ENCODE assay signal across 8 cellular contexts in genomic region chr4:76993787-76994641, GRCh38. TPM values are rescaled to one million over a fixed set of nuclear protein-coding genes. Genes with fewer than 3 reads are reported as not detected.
DNase-seq lines count a peak whose midpoint lies in the region; ATAC-seq and TF ChIP-seq lines count a peak whose summit lies in the region.

No MANE protein-coding gene starts in this region.

- peak; percentile 85 for ATAC-seq in GM18505 (IDR thresholded peaks at IDR 0.05; ENCODE audit: unreplicated experiment)
- peak; percentile 77 for ATAC-seq in HG02759 (IDR thresholded peaks at IDR 0.05; ENCODE audit: unreplicated experiment)

- TF ChIP-seq CTCF in Caco-2 (IDR thresholded peaks at IDR 0.05; ENCODE audit: insufficient read depth in 1 of 2, low read depth in 1 of 2, low read length in 1 of 2, severe bottlenecking in 1 of 2, unreplicated experiment in 1 of 2), result no peak

- POLR2A ChIA-PET in Caco-2 (lab: Charles Lee), result no interaction called here

- no TSS peak for BruUV-seq in Caco-2 (replicated peaks; lab: Mats Ljungman, UMichigan)

- H3K36me3 ChIP-seq in Caco-2 (ENCODE audit: control insufficient read depth, insufficient read depth, low read length), result no peaks in the 10 kb centered on the region; the same call in 1 of the 2 replicates

- peaks cover 72% of the 10 kb centered on the region for H3K27me3 Mint-ChIP-seq in activated T-helper 2 cell treated with anti-CD3 and anti-CD28 coated beads, Interferon-gamma antibody, Interleukin-2, Interleukin-4, amounts not matched to agents 10 μg/mL and 5 μg/mL and 100 μg/mL, durations not matched to agents 14 hours and 24 hours and 36 hours (ENCODE audit: low read depth)
- H3K27me3 Mint-ChIP-seq in Caco-2 (ENCODE audit: insufficient read depth, unreplicated experiment), result no peaks in the 10 kb centered on the region

- no peaks in the 10 kb centered on the region for H3K27me3 ChIP-seq in Caco-2 (replicated peaks; ENCODE audit: control insufficient read depth, insufficient read depth, low read length)

- CTCF ChIA-PET in Caco-2 (lab: Charles Lee), result no interaction called here

- DNase-seq in NCI-H2171 treated with DMSO at 0.1 percent for 48 hours (lab: John Stamatoyannopoulos, UW) (peak; percentile 81), cortex of kidney (lab: John Stamatoyannopoulos, UW) (no peak), Caco-2 (no peak), NCI-H2081 (lab: John Stamatoyannopoulos, UW) (no peak)
- DNase-seq in activated T-helper 2 cell treated with anti-CD3 and anti-CD28 coated beads, Interferon-gamma antibody, Interleukin-2, Interleukin-4, amounts not matched to agents 10 μg/mL and 5 μg/mL and 100 μg/mL, durations not matched to agents 14 hours and 24 hours and 36 hours (ENCODE audit: low spot score), result peak; percentile 34
- DNase-seq in stimulated activated CD4-positive, alpha-beta T cell treated with anti-CD3 and anti-CD28 coated beads, Interleukin-15, amount 100 ng/mL, for 48 hours (ENCODE audit: low read depth in 2 of 2), result peak; percentile 24 to 26

- H3K9me3 ChIP-seq in Caco-2, result no peaks in the 10 kb centered on the region

- H3K4me3 ChIP-seq in Caco-2 (ENCODE audit: low read depth, low read length), result no peak overlapping the region

- no peak for TF ChIP-seq POLR2A in GM18505 (IDR thresholded peaks at IDR 0.05; ENCODE audit: borderline replicate concordance, extremely low read depth, insufficient read depth, insufficient read length)

- H3K36me3 Mint-ChIP-seq in activated T-helper 2 cell treated with anti-CD3 and anti-CD28 coated beads, Interferon-gamma antibody, Interleukin-2, Interleukin-4, amounts not matched to agents 10 μg/mL and 5 μg/mL and 100 μg/mL, durations not matched to agents 14 hours and 24 hours and 36 hours (ENCODE audit: low read depth), result no peaks in the 10 kb centered on the region
- H3K36me3 Mint-ChIP-seq in Caco-2 (ENCODE audit: insufficient read depth, unreplicated experiment), result peaks cover 21% of the 10 kb centered on the region

- peaks cover 40% of the 10 kb centered on the region for H3K4me1 Mint-ChIP-seq in activated T-helper 2 cell treated with anti-CD3 and anti-CD28 coated beads, Interferon-gamma antibody, Interleukin-2, Interleukin-4, amounts not matched to agents 10 μg/mL and 5 μg/mL and 100 μg/mL, durations not matched to agents 14 hours and 24 hours and 36 hours (ENCODE audit: low read depth)
- H3K4me1 Mint-ChIP-seq in Caco-2 (ENCODE audit: low read depth, unreplicated experiment), result no peaks in the 10 kb centered on the region

- no peak overlapping the region for H3K4me3 Mint-ChIP-seq in activated T-helper 2 cell treated with anti-CD3 and anti-CD28 coated beads, Interferon-gamma antibody, Interleukin-2, Interleukin-4, amounts not matched to agents 10 μg/mL and 5 μg/mL and 100 μg/mL, durations not matched to agents 14 hours and 24 hours and 36 hours (ENCODE audit: low read depth)
- H3K4me3 Mint-ChIP-seq in Caco-2 (ENCODE audit: unreplicated experiment), result no peak overlapping the region

- H3K27ac Mint-ChIP-seq in activated T-helper 2 cell treated with anti-CD3 and anti-CD28 coated beads, Interferon-gamma antibody, Interleukin-2, Interleukin-4, amounts not matched to agents 10 μg/mL and 5 μg/mL and 100 μg/mL, durations not matched to agents 14 hours and 24 hours and 36 hours, result no peak overlapping the region
- no peak overlapping the region for H3K27ac Mint-ChIP-seq in Caco-2 (ENCODE audit: unreplicated experiment)

- intact Hi-C loops in activated T-helper 2 cell treated with anti-CD3 and anti-CD28 coated beads, Interferon-gamma antibody, Interleukin-2, Interleukin-4, amounts not matched to agents 10 μg/mL and 5 μg/mL and 100 μg/mL, durations not matched to agents 14 hours and 24 hours and 36 hours (cut with micrococcal nuclease), result no loop called here
- intact Hi-C loops in Caco-2 (cut with micrococcal nuclease; ENCODE audit: unreplicated experiment), result no loop called here

- H3K9me3 Mint-ChIP-seq in activated T-helper 2 cell treated with anti-CD3 and anti-CD28 coated beads, Interferon-gamma antibody, Interleukin-2, Interleukin-4, amounts not matched to agents 10 μg/mL and 5 μg/mL and 100 μg/mL, durations not matched to agents 14 hours and 24 hours and 36 hours, result peaks cover 3% of the 10 kb centered on the region
- no peaks in the 10 kb centered on the region for H3K9me3 Mint-ChIP-seq in Caco-2 (ENCODE audit: unreplicated experiment)

- no peaks in the 10 kb centered on the region for H3K4me1 ChIP-seq in Caco-2

RNA-seq across cellular contexts. Expression of gene SEPTIN11, which starts 44.5 kb away (rescaled TPM):
- total RNA-seq in activated T-helper 2 cell treated with anti-CD3 and anti-CD28 coated beads, Interferon-gamma antibody, Interleukin-2, Interleukin-4, amounts not matched to agents 10 μg/mL and 5 μg/mL and 100 μg/mL, durations not matched to agents 14 hours and 24 hours and 36 hours, result 7.9 and 9.2 TPM in 2 replicates
- total RNA-seq in Caco-2 (2022), result 119 and 127 TPM in 2 replicates

Comparison
In these comparisons a context has a peak if more than half of its experiments do, and no peak if none do; other contexts are left out.
1. DNase-seq: peak in NCI-H2171 treated with DMSO at 0.1 percent for 48 hours (single experiment), activated T-helper 2 cell treated with anti-CD3 and anti-CD28 coated beads, Interferon-gamma antibody, Interleukin-2, Interleukin-4, amounts not matched to agents 10 μg/mL and 5 μg/mL and 100 μg/mL, durations not matched to agents 14 hours and 24 hours and 36 hours (single experiment) and stimulated activated CD4-positive, alpha-beta T cell treated with anti-CD3 and anti-CD28 coated beads, Interleukin-15, amount 100 ng/mL, for 48 hours (2 of 2); none in cortex of kidney (single experiment), Caco-2 (0 of 2) and NCI-H2081 (0 of 2).
2. RNA of gene SEPTIN11, which starts 44.5 kb away (total RNA-seq): 119 to 127 TPM in Caco-2; 7.9 to 9.2 TPM in activated T-helper 2 cell treated with anti-CD3 and anti-CD28 coated beads, Interferon-gamma antibody, Interleukin-2, Interleukin-4, amounts not matched to agents 10 μg/mL and 5 μg/mL and 100 μg/mL, durations not matched to agents 14 hours and 24 hours and 36 hours; every median in the first group is over 10 times any median in the second.